30 cellular contexts compared by ENCODE assay signal in the genomic region with DNA sequence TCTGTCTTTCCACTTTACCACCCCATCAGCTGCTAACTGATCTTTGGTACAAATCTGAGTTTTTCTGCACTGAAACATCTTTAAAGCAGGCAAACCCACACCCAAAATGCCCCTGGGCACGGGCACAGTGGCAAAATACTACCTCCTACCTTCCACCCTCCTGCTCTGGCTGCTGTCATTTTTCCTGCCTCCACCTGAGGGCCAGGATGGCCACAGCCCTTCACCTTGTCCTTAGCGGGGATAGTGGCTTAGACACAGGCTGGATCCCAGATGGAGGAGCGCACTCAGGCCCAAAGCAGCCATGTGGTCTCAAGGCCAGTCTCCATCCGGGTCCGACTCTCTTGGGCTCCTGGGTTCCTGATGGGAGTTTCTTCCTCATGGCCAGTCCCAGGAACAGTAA.
"Had no signal": no experiment of that assay in that cellular context is flagged by ENCODE, and none has a peak within 500 bp of the region (broad histone marks: within the 10 kb centered on the region; RNA-seq: fewer than 3 reads in every experiment).

No MANE protein-coding gene starts in this region.

- H3K4me3 Mint-ChIP-seq: activated CD4-positive, alpha-beta memory T cell treated with anti-CD3 and anti-CD28 coated beads, Interleukin-2, amount 10 ng/mL, durations not matched to agents 7 days and 5 days; activated CD8-positive, alpha-beta memory T cell treated with anti-CD3 and anti-CD28 coated beads, Interleukin-2, amount 10 ng/mL, durations not matched to agents 7 days and 5 days; activated naive CD8-positive, alpha-beta T cell treated with anti-CD3 and anti-CD28 coated beads for 36 hours; activated T-helper 17 cell treated with anti-CD3 and anti-CD28 coated beads, Interleukin-2, amount 50 U/mL, for 72 hours; central memory CD8-positive, alpha-beta T cell had no signal

- H3K4me3 ChIP-seq: MG63, SJCRH30, SK-N-MC had no signal

- H3K36me3 ChIP-seq: brain microvascular endothelial cell, MG63, SJCRH30 had no signal

- ATAC-seq: activated CD8-positive, alpha-beta memory T cell treated with anti-CD3 and anti-CD28 coated beads, Interleukin-2, amount 10 ng/mL, durations not matched to agents 7 days and 5 days; activated T-helper 17 cell treated with anti-CD3 and anti-CD28 coated beads, Interleukin-2, amount 50 U/mL, for 72 hours; Panc1 had no signal

- H3K27ac Mint-ChIP-seq: activated CD4-positive, alpha-beta memory T cell treated with anti-CD3 and anti-CD28 coated beads, Interleukin-2, amount 10 ng/mL, durations not matched to agents 7 days and 5 days; activated CD8-positive, alpha-beta memory T cell treated with anti-CD3 and anti-CD28 coated beads, Interleukin-2, amount 10 ng/mL, durations not matched to agents 7 days and 5 days; activated naive CD8-positive, alpha-beta T cell treated with anti-CD3 and anti-CD28 coated beads for 36 hours; activated T-helper 17 cell treated with anti-CD3 and anti-CD28 coated beads, Interleukin-2, amount 50 U/mL, for 72 hours had no signal

- H3K27ac ChIP-seq: brain microvascular endothelial cell, SJCRH30, SK-N-MC had no signal

- DNase-seq: activated CD4-positive, alpha-beta memory T cell treated with anti-CD3 and anti-CD28 coated beads, Interleukin-2, amount 10 ng/mL, durations not matched to agents 7 days and 5 days; activated CD4-positive, alpha-beta T cell treated with anti-CD3 and anti-CD28 coated beads for 1 hour; activated CD4-positive, alpha-beta T cell treated with anti-CD3 and anti-CD28 coated beads for 48 hours; activated CD4-positive, CD25-positive, alpha-beta regulatory T cell; activated CD8-positive, alpha-beta memory T cell treated with anti-CD3 and anti-CD28 coated beads for 24 hours; activated CD8-positive, alpha-beta memory T cell treated with anti-CD3 and anti-CD28 coated beads, Interleukin-2, amount 10 ng/mL, durations not matched to agents 7 days and 5 days; activated CD8-positive, alpha-beta memory T cell treated with anti-CD3 and anti-CD28 coated beads, Interleukin-2, amount 50 U/mL, for 48 hours; activated effector memory CD4-positive, alpha-beta T cell treated with anti-CD3 and anti-CD28 coated beads, Interleukin-2, amount 50 U/mL, for 16 hours; activated naive CD4-positive, alpha-beta T cell; activated naive CD4-positive, alpha-beta T cell treated with anti-CD3 and anti-CD28 coated beads, Interleukin-2, amount 50 U/mL, for 16 hours; activated naive CD8-positive, alpha-beta T cell treated with anti-CD3 and anti-CD28 coated beads for 36 hours; activated T-cell treated with anti-CD3 and anti-CD28 coated beads, Interleukin-2, amount 50 U/mL, for 48 hours; amniotic stem cell; aorta; brain microvascular endothelial cell; MG63; NCI-H1048; NCI-H1105 treated with DMSO at 0.1 percent for 48 hours; NCI-H1436; NCI-H1694; NCI-H1930; NCI-H2081 treated with DMSO at 0.1 percent for 48 hours; NCI-H345; NCI-H524 treated with DMSO at 0.1 percent for 48 hours; SHP77; SJCRH30 had no signal

- H3K4me1 Mint-ChIP-seq: activated CD4-positive, alpha-beta memory T cell treated with anti-CD3 and anti-CD28 coated beads, Interleukin-2, amount 10 ng/mL, durations not matched to agents 7 days and 5 days; activated CD8-positive, alpha-beta memory T cell treated with anti-CD3 and anti-CD28 coated beads, Interleukin-2, amount 10 ng/mL, durations not matched to agents 7 days and 5 days; activated naive CD8-positive, alpha-beta T cell treated with anti-CD3 and anti-CD28 coated beads for 36 hours; activated T-helper 17 cell treated with anti-CD3 and anti-CD28 coated beads, Interleukin-2, amount 50 U/mL, for 72 hours; central memory CD8-positive, alpha-beta T cell had no signal

- H3K36me3 Mint-ChIP-seq: activated CD8-positive, alpha-beta memory T cell treated with anti-CD3 and anti-CD28 coated beads, Interleukin-2, amount 10 ng/mL, durations not matched to agents 7 days and 5 days; activated naive CD8-positive, alpha-beta T cell treated with anti-CD3 and anti-CD28 coated beads for 36 hours had no signal

- H3K9me3 ChIP-seq: MG63, SJCRH30 had no signal

- H3K9me3 Mint-ChIP-seq: activated CD4-positive, alpha-beta memory T cell treated with anti-CD3 and anti-CD28 coated beads, Interleukin-2, amount 10 ng/mL, durations not matched to agents 7 days and 5 days; activated naive CD8-positive, alpha-beta T cell treated with anti-CD3 and anti-CD28 coated beads for 36 hours; activated T-helper 17 cell treated with anti-CD3 and anti-CD28 coated beads, Interleukin-2, amount 50 U/mL, for 72 hours; central memory CD8-positive, alpha-beta T cell had no signal
